In genomic region chr9:134436356-134436717, GRCh38 we compare ENCODE assay signal across 18 cellular contexts.
A peak's percentile ranks its signal among the peaks of the same experiment; 100 is the strongest.
DNase-seq lines count a peak whose midpoint lies in the region; ATAC-seq, FAIRE-seq and TF ChIP-seq lines count a peak whose summit lies in the region.
"Had no signal": no experiment of that assay in that cellular context is flagged by ENCODE, and none has a peak within 500 bp of the region (broad histone marks: within the 10 kb centered on the region; RNA-seq: fewer than 3 reads in every experiment).

No MANE protein-coding gene starts in this region.

- H3K27me3 ChIP-seq in esophagus muscularis mucosa (no peaks in the 10 kb centered on the region), prostate gland (replicated peaks; ENCODE audit: insufficient read depth) (no peaks in the 10 kb centered on the region)
- H3K27me3 ChIP-seq: heart right ventricle had no signal

- ATAC-seq in A549 (no peak), T-helper 17 cell (no peak)
- ATAC-seq: left cardiac atrium, natural killer cell had no signal

- H3K9me3 ChIP-seq in A549 (no peaks in the 10 kb centered on the region), T-helper 17 cell (ENCODE audit: control insufficient read depth, low read length, poor library complexity, severe bottlenecking) (no peaks in the 10 kb centered on the region), esophagus muscularis mucosa (no peaks in the 10 kb centered on the region), prostate gland (no peaks in the 10 kb centered on the region)
- H3K9me3 ChIP-seq: HAP-1, heart right ventricle had no signal

- TF ChIP-seq CTCF in A549 (IDR thresholded peaks at IDR 0.05) (no peak), esophagus muscularis mucosa (IDR thresholded peaks at IDR 0.05) (no peak), prostate gland (IDR thresholded peaks at IDR 0.05) (peak in 3 of 4 experiments; percentile 17 to 57 (median 38))

- no peak for TF ChIP-seq POLR2A in A549 (IDR thresholded peaks at IDR 0.05; ENCODE audit: low read length)
- no peak for TF ChIP-seq POLR2A in esophagus muscularis mucosa (IDR thresholded peaks at IDR 0.05; ENCODE audit: low read depth)
- TF ChIP-seq POLR2A in prostate gland (IDR thresholded peaks at IDR 0.05): no peak

- H3K27ac Mint-ChIP-seq in T-helper 17 cell: peak overlapping the region; percentile 85
- H3K27ac Mint-ChIP-seq: activated CD4-positive, alpha-beta T cell treated with anti-CD3 and anti-CD28 coated beads, Interleukin-2, amount 10 ng/mL, durations not matched to agents 24 days and 14 days; T-helper 2 cell treated with Interferon-gamma antibody and Interleukin-4, amounts not matched to agents 5 μg/mL and 100 μg/mL, for 36 hours had no signal

- no peak for FAIRE-seq in A549 (lab: Jason Lieb, UNC)
- FAIRE-seq: endometrium had no signal

- CTCF ChIA-PET in A549 (lab: Yijun Ruan, JAX): interaction anchor here (0.6 to 5.6 kb wide), 7 partner anchors 13 to 268 kb away, joined by 3 to 30 read pairs (median 5); no protein-coding TSS in a partner anchor

- H3K4me3 ChIP-seq in A549 (no peak overlapping the region), esophagus muscularis mucosa (no peak overlapping the region), prostate gland (no peak overlapping the region)
- H3K4me3 ChIP-seq: HAP-1, smooth muscle cell had no signal

- POLR2A ChIA-PET in A549 (lab: Yijun Ruan, JAX): no interaction called here

- H3K27me3 Mint-ChIP-seq in T-helper 17 cell: peaks cover 4% of the 10 kb centered on the region

- H3K27ac ChIP-seq in A549 (peak overlapping the region; percentile 80 to 88; a peak in 4 of 6 replicates), esophagus muscularis mucosa (replicated peaks in 1 of 4) (peak overlapping the region; percentile 89 to 90 (median 90)), prostate gland (peak overlapping the region; percentile 94 to 96)

- H3K4me2 ChIP-seq in A549: no peak overlapping the region

- TF ChIP-seq EP300 in A549 (IDR thresholded peaks at IDR 0.05) (no peak), esophagus muscularis mucosa (IDR thresholded peaks at IDR 0.05) (no peak)

- 85% methylated on average over 12 of the region's 12 CpGs for WGBS in A549 (ENCODE audit: missing lambda C conversion rate)
- 78% methylated on average over 9 of the region's 12 CpGs for WGBS in esophagus muscularis mucosa
- WGBS in prostate gland: 64% methylated on average over 12 of the region's 12 CpGs

- H3K4me1 ChIP-seq in A549 (peaks cover 46% of the 10 kb centered on the region), esophagus muscularis mucosa (peaks cover 66 to 81% (median 74%) of the 10 kb centered on the region in 4 donors), prostate gland (replicated peaks) (peaks cover 49% of the 10 kb centered on the region)
- H3K4me1 ChIP-seq: HAP-1 had no signal

- peaks cover 10 to 40% (median 40%) of the 10 kb centered on the region in 4 donors for H3K36me3 ChIP-seq in esophagus muscularis mucosa
- no peaks in the 10 kb centered on the region for H3K36me3 ChIP-seq in prostate gland

- peaks cover 2% of the 10 kb centered on the region for H3K4me1 Mint-ChIP-seq in T-helper 17 cell
- H3K4me1 Mint-ChIP-seq: activated CD4-positive, alpha-beta T cell treated with anti-CD3 and anti-CD28 coated beads, Interleukin-2, amount 10 ng/mL, durations not matched to agents 24 days and 14 days had no signal

- intact Hi-C loops in esophagus muscularis mucosa (cut with DNase I) (loop anchor here (5.0 kb wide), 2 partner anchors 64 to 154 kb away; no protein-coding TSS in a partner anchor), prostate gland (cut with DNase I) (loop anchor here (5.0 to 10.0 kb wide), 2 partner anchors 59 to 372 kb away; partner anchors contain the start of gene BRD3), posterior vena cava (cut with DNase I) (loop anchor here in 1 of 2 donors (10.0 kb wide), 1 partner anchor 102 kb away; no protein-coding TSS in a partner anchor)

- H3K36me3 Mint-ChIP-seq in T-helper 17 cell (ENCODE audit: low read depth): no peaks in the 10 kb centered on the region
- H3K36me3 Mint-ChIP-seq: natural killer cell had no signal

- TF ChIP-seq RAD21 in A549 (conservative IDR thresholded peaks at IDR 0.05 in 1 of 2, IDR thresholded peaks at IDR 0.05 in 1 of 2): no peak

- DNase-seq in A549 (ENCODE audit: low read depth in 1 of 2, low spot score in 1 of 2) (no peak), T-helper 17 cell (no peak), esophagus muscularis mucosa (ENCODE audit: extremely low spot score) (no peak), prostate gland (ENCODE audit: low spot score) (no peak), dermis blood vessel endothelial cell (no peak), NCI-H1694 (lab: John Stamatoyannopoulos, UW) (no peak), RKO (ENCODE audit: low spot score) (no peak), posterior vena cava (ENCODE audit: low spot score) (no peak)
- DNase-seq: activated CD4-positive, alpha-beta T cell treated with anti-CD3 and anti-CD28 coated beads, Interleukin-2, amount 10 ng/mL, durations not matched to agents 24 days and 14 days; heart right ventricle; left cardiac atrium; natural killer cell; NCI-H2081 treated with DMSO at 0.1 percent for 48 hours had no signal

- H3K4me3 Mint-ChIP-seq in T-helper 17 cell: no peak overlapping the region
- H3K4me3 Mint-ChIP-seq: activated CD4-positive, alpha-beta T cell treated with anti-CD3 and anti-CD28 coated beads, Interleukin-2, amount 10 ng/mL, durations not matched to agents 24 days and 14 days; activated T-helper 1 cell treated with anti-CD3 and anti-CD28 coated beads, Interleukin-12 subunit alpha, Interleukin-12 subunit beta, Interleukin-2, Interleukin-4 antibody, amounts not matched to agents 30 ng/mL and 10 ng/mL and 1 ng/mL, durations not matched to agents 14 hours and 24 hours and 36 hours; natural killer cell; T-helper 2 cell treated with Interferon-gamma antibody and Interleukin-4, amounts not matched to agents 5 μg/mL and 100 μg/mL, for 36 hours had no signal

TF ChIP-seq in A549, 52 proteins besides CTCF, POLR2A, EP300 and RAD21:
- TF ChIP-seq CBX8 (IDR thresholded peaks at IDR 0.05) (no peak), FOSL2 (IDR thresholded peaks at IDR 0.05) (no peak), FOSL2 (CRISPR knock-in tag; IDR thresholded peaks at IDR 0.05) (no peak), USF2 (IDR thresholded peaks at IDR 0.05) (no peak), ZFP36 (IDR thresholded peaks at IDR 0.05; ENCODE audit: borderline replicate concordance, partially characterized antibody) (no peak), RFX5 (IDR thresholded peaks at IDR 0.05) (no peak)

Comparison
In these comparisons a context has a peak if more than half of its experiments do, and no peak if none do; other contexts are left out.
1. CTCF ChIP-seq: peak in prostate gland (3 of 4); none in A549 (single experiment) and esophagus muscularis mucosa (0 of 3).
2. Peak in every context shown above with its lines, with median percentiles within 50 percentile points of each other: H3K27ac ChIP-seq.